In the genomic region with DNA sequence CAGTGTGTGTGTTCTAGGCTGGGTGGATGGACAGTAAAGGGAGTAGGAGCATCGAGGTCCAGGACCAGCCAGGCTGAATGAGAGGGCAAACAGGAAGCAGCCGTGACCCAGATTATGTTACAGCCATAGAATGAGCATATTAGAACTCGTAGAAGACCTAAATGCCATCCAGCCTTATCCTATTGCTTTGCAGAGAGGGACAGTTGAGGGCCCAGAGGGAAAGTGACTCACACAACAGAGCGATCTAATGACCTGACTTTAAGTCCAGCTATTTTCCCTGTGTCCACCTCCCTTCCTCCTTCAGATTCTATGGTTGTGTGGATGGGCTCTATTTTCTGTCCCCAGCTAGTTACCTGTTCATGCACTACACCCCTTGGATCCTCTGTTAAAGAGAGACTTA, we compare ENCODE assay signal across 19 cellular contexts.
A peak's percentile ranks its signal among the peaks of the same experiment; 100 is the strongest.
DNase-seq lines count a peak whose midpoint lies in the region; ATAC-seq and TF ChIP-seq lines count a peak whose summit lies in the region.
"Had no signal": no experiment of that assay in that cellular context is flagged by ENCODE, and none has a peak within 500 bp of the region (broad histone marks: within the 10 kb centered on the region; RNA-seq: fewer than 3 reads in every experiment).

No MANE protein-coding gene starts in this region.

- H3K36me3 ChIP-seq in mesenchymal stem cell (ENCODE audit: control insufficient read depth in 1 of 2, insufficient read depth in 2 of 2, low read depth in 1 of 2, low read length in 2 of 2) (no peaks in the 10 kb centered on the region), vagina (no peaks in the 10 kb centered on the region)

- H3K4me3 ChIP-seq in mesenchymal stem cell (ENCODE audit: insufficient read depth in 1 of 2, low read depth in 1 of 2, low read length in 2 of 2): no peak overlapping the region
- no peak overlapping the region for H3K4me3 ChIP-seq in vagina
- H3K4me3 ChIP-seq: GM12878, GM23338 had no signal

- no peaks in the 10 kb centered on the region for H3K79me1 ChIP-seq in mesenchymal stem cell (replicated peaks; ENCODE audit: low read length, poor library complexity, severe bottlenecking)

- no peak overlapping the region for H3K4ac ChIP-seq in mesenchymal stem cell (ENCODE audit: low read depth in 1 of 2, low read length in 2 of 2)

- peak overlapping the region; percentile 7 to 92 for H2BK12ac ChIP-seq in mesenchymal stem cell (ENCODE audit: low read length in 2 of 2)

- intact Hi-C loops in vagina (cut with DNase I): no loop called here

- H3K27me3 ChIP-seq in mesenchymal stem cell (ENCODE audit: control insufficient read depth in 1 of 2, insufficient read depth in 1 of 2, low read length in 2 of 2) (peaks cover 0 to 10% of the 10 kb centered on the region in 2 experiments), vagina (no peaks in the 10 kb centered on the region)

- no peak overlapping the region for H2BK15ac ChIP-seq in mesenchymal stem cell (ENCODE audit: low read depth, poor library complexity, severe bottlenecking)

- no peak overlapping the region for H4K8ac ChIP-seq in mesenchymal stem cell (ENCODE audit: low read length)

- DNase-seq in NCI-H748 (lab: John Stamatoyannopoulos, UW; ENCODE audit: unreplicated experiment) (peak; percentile 10), NCI-H748 treated with DMSO at 0.1 percent for 48 hours (lab: John Stamatoyannopoulos, UW) (no peak), SHP77 treated with DMSO at 0.1 percent for 48 hours (lab: John Stamatoyannopoulos, UW) (peak; percentile 19), mesenchymal stem cell (no peak), vagina (ENCODE audit: extremely low spot score in 2 of 2) (no peak), ureter (ENCODE audit: low spot score) (no peak), NCI-H1694 (lab: John Stamatoyannopoulos, UW) (no peak)
- DNase-seq: activated CD4-positive, alpha-beta T cell treated with anti-CD3 and anti-CD28 coated beads, Interleukin-2, amount 10 ng/mL, durations not matched to agents 24 days and 14 days; activated CD8-positive, alpha-beta memory T cell treated with anti-CD3 and anti-CD28 coated beads, Interleukin-2, amount 10 ng/mL, durations not matched to agents 7 days and 5 days; effector memory CD4-positive, alpha-beta T cell; KBM-7; left cardiac atrium; NCI-H774; OCI-M1; stimulated activated CD8-positive, alpha-beta memory T cell treated with anti-CD3 and anti-CD28 coated beads, Interleukin-4, amount 100 ng/mL, for 48 hours; substantia nigra had no signal

- TF ChIP-seq POLR2A in vagina (IDR thresholded peaks at IDR 0.05): no peak

- H2AK5ac ChIP-seq in mesenchymal stem cell (ENCODE audit: low read length, severe bottlenecking): peak overlapping the region; percentile 36

- no peak overlapping the region for H2BK5ac ChIP-seq in mesenchymal stem cell (ENCODE audit: low read depth, low read length, poor library complexity, severe bottlenecking)

- H3K14ac ChIP-seq in mesenchymal stem cell (ENCODE audit: low read length in 2 of 2): no peak overlapping the region

- no peak overlapping the region for H3K27ac ChIP-seq in mesenchymal stem cell (ENCODE audit: low read length, poor library complexity, severe bottlenecking)
- peak overlapping the region; percentile 53 for H3K27ac ChIP-seq in vagina

- no peak overlapping the region for H3K9ac ChIP-seq in mesenchymal stem cell (ENCODE audit: low read length)

- H3K4me1 ChIP-seq in mesenchymal stem cell (ENCODE audit: control insufficient read depth, insufficient read depth, low read depth, low read length) (peaks cover 7% of the 10 kb centered on the region), vagina (peaks cover 28% of the 10 kb centered on the region)

- H2AFZ ChIP-seq in mesenchymal stem cell (ENCODE audit: low read depth, low read length): no peak overlapping the region
- H2AFZ ChIP-seq: GM23338 had no signal

- peak overlapping the region; percentile 52 to 61 for H3K18ac ChIP-seq in mesenchymal stem cell (ENCODE audit: low read depth in 1 of 2, low read length in 2 of 2)

- no peak overlapping the region for H3K23ac ChIP-seq in mesenchymal stem cell (ENCODE audit: low read length in 2 of 2)

- H3K4me2 ChIP-seq in mesenchymal stem cell (ENCODE audit: low read length, poor library complexity, severe bottlenecking): no peak overlapping the region
- H3K4me2 ChIP-seq: GM23338 had no signal

- 66% methylated on average over 3 of the region's 4 CpGs for WGBS in mesenchymal stem cell

- TF ChIP-seq CTCF in vagina (IDR thresholded peaks at IDR 0.05): no peak

- no peak for ATAC-seq in activated CD4-positive, CD25-positive, alpha-beta regulatory T cell treated with anti-CD3 and anti-CD28 coated beads, Interleukin-2, amount 50 U/mL, for 24 hours
- ATAC-seq: activated CD8-positive, alpha-beta memory T cell treated with anti-CD3 and anti-CD28 coated beads, Interleukin-2, amount 10 ng/mL, durations not matched to agents 7 days and 5 days; GM12878; GM23338 had no signal

- H2BK120ac ChIP-seq in mesenchymal stem cell (ENCODE audit: low read depth, low read length): no peak overlapping the region

- H3K9me3 ChIP-seq in mesenchymal stem cell (ENCODE audit: control insufficient read depth, low read length) (no peaks in the 10 kb centered on the region), vagina (no peaks in the 10 kb centered on the region)

- H4K91ac ChIP-seq in mesenchymal stem cell (ENCODE audit: low read length): no peak overlapping the region

Comparison
In these comparisons a context has a peak if more than half of its experiments do, and no peak if none do; other contexts are left out.
1. DNase-seq: peak in NCI-H748 (single experiment) and SHP77 treated with DMSO at 0.1 percent for 48 hours (single experiment); none in NCI-H748 treated with DMSO at 0.1 percent for 48 hours (single experiment), mesenchymal stem cell (single experiment), vagina (0 of 2), ureter (single experiment) and NCI-H1694 (single experiment).